ENCODE assay signal across 1 cellular context in the genomic region with DNA sequence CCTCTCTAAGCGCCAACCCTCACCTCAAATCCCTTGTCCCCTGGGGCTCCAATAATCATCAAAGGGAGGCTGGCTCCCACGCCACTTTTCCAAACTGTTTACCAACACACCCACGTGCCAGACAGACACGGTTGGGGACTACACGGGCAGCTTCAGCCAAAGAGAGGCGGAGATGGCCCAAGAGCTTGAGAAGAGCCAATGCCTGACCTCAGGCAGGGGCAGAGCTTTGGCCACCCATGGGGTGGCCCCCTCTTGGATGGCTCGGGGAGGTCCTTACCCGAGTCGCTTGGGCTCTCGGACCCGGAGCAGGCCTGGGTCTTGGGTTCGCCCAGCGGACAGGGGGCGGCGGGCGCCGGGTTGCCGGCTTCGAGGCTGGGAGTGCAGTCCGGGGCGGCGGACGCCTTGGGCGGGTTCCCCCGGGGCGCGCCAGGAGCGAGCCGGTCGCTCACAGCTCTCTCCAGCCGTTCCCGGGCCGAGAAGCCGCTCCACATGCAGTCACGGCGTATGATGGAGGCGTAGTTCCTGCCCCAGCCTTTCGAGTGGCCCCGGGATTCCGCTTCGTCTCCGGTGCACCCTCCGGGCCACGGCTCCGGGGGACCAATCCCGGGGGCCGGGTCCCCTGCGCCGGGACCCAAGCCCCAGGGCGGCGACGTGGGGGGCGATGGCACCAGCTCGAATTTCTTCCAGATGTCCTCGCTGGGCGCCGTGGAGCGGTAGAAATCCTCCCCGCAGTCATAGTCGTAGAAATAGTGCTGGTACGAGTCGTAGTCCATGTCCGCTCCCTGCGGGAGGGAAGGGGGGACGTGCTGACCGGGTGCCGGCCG.
TF ChIP-seq lines count a peak whose summit lies in the region.

No MANE protein-coding gene starts in this region.

TF ChIP-seq in IMR-90, 13 proteins besides CTCF, POLR2A, EP300 and RAD21 (continued from another document):
- no peak for TF ChIP-seq CEBPB (IDR thresholded peaks at IDR 0.05; ENCODE audit: low read depth, low read length)
